2 cellular contexts compared by ENCODE assay signal in the genomic region with DNA sequence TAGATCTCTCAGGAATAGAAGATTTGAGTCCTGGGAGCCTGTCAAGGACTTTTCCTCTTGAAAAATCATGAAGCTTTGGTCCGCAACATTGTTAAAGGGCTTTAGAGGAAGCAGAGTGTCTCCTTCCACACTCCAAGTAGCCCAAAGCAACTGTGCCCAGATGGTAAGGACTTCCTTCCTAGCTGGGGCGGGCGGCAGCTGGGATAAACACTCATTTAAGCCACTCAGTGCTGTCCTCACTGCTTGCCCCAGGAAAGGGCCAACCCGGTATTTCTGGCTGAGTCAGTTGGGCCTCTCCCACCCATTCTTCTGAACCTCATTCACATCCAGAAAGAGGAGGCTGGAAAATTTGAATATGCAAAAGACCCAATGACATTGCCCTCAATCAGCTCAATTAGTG.
TF ChIP-seq lines count a peak whose summit lies in the region.

No MANE protein-coding gene starts in this region.

TF ChIP-seq in HEK293, 187 proteins besides CTCF, POLR2A, EP300 and RAD21:
- TF ChIP-seq ZFHX2 (tag by site-specific recombination; conservative IDR thresholded peaks at IDR 0.05), result no peak
- TF ChIP-seq, protein P1, sequence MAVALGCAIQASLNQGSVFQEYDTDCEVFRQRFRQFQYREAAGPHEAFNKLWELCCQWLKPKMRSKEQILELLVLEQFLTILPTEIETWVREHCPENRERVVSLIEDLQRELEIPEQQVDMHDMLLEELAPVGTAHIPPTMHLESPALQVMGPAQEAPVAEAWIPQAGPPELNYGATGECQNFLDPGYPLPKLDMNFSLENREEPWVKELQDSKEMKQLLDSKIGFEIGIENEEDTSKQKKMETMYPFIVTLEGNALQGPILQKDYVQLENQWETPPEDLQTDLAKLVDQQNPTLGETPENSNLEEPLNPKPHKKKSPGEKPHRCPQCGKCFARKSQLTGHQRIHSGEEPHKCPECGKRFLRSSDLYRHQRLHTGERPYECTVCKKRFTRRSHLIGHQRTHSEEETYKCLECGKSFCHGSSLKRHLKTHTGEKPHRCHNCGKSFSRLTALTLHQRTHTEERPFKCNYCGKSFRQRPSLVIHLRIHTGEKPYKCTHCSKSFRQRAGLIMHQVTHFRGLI (tag by site-specific recombination; IDR thresholded peaks at IDR 0.05), result peak; percentile 88

TF ChIP-seq in H1, 55 proteins besides CTCF, POLR2A, EP300 and RAD21:
- no peak for TF ChIP-seq TAF7 (optimal IDR thresholded peaks at IDR 0.05; ENCODE audit: borderline replicate concordance, low read depth, low read length)
- TF ChIP-seq KDM5A (IDR thresholded peaks at IDR 0.05; ENCODE audit: low read length), result no peak
- TF ChIP-seq ATF3 (IDR thresholded peaks at IDR 0.05; ENCODE audit: insufficient read depth, low read depth, low read length), result no peak
- TF ChIP-seq EZH2 (IDR thresholded peaks at IDR 0.05; ENCODE audit: low read depth, low read length, severe bottlenecking), result no peak
- TF ChIP-seq RFX5 (IDR thresholded peaks at IDR 0.05; ENCODE audit: borderline replicate concordance, low read depth, low read length), result no peak
- no peak for TF ChIP-seq SRF (IDR thresholded peaks at IDR 0.05; ENCODE audit: low read depth, low read length)
- 0 out of 2 replicates have a peak, but pooled peaks have one; percentile 23 for TF ChIP-seq POU5F1 (IDR thresholded peaks at IDR 0.05; ENCODE audit: low read depth, low read length)
